ENCODE assay signal across 21 cellular contexts in the genomic region with DNA sequence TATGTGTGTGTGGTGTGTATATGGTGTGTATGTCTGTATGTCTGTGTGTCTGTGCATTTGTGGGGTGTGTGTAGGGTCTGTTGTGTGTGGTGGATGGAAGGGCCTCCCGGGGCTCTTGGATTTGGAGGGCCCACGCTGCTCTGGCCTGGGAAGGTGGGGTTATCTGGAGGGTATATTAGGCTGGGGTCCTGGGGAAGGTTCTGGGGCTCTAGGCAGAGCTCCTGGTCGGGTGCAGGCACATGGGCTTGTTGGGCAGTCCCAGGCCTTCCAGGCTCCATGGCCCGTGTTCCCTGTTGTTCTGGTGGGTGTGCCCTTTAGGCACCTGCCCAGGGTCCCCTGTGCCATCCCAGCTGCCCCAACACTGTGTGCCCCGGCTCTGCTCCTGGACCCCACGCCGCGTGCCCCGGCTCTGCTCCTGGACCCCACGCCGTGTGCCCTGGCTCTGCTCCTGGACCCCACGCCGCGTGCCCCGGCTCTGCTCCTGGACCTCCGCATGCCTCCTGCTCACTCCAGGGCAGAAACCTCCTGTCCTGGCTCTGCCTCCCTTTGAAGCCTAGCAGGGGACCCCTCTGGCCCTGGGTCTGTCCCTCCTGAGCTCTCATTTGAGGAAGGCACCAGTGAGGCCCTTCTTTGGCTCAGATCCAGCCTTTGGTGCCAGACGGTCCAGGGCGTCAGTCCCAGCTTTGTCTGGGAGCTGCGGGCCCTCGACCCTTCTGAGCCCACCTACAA. TPM values are rescaled to one million over a fixed set of nuclear protein-coding genes. Genes with fewer than 3 reads are reported as not detected.
DNase-seq lines count a peak whose midpoint lies in the region; ATAC-seq, FAIRE-seq and TF ChIP-seq lines count a peak whose summit lies in the region.
"Had no signal": no experiment of that assay in that cellular context is flagged by ENCODE, and none has a peak within 500 bp of the region (broad histone marks: within the 10 kb centered on the region; RNA-seq: fewer than 3 reads in every experiment).

No MANE protein-coding gene starts in this region.

- no peak overlapping the region for H3K4me2 ChIP-seq in HepG2 (ENCODE audit: low read depth, low read length)

- H3K36me3 ChIP-seq in right atrium auricular region, result no peaks in the 10 kb centered on the region
- no peaks in the 10 kb centered on the region for H3K36me3 ChIP-seq in HepG2 (replicated peaks in 1 of 2; ENCODE audit: control insufficient read depth in 1 of 2, insufficient read depth in 2 of 2, low read length in 2 of 2)
- H3K36me3 ChIP-seq in sigmoid colon, result no peaks in the 10 kb centered on the region
- no peaks in the 10 kb centered on the region for H3K36me3 ChIP-seq in colonic mucosa
- H3K36me3 ChIP-seq in aorta (ENCODE audit: control insufficient read depth in 1 of 2, insufficient read depth in 2 of 2, low read length in 1 of 2), result no peaks in the 10 kb centered on the region

- BruUV-seq in HepG2 (replicated peaks; lab: Mats Ljungman, UMichigan), result no TSS peak

- H2AFZ ChIP-seq in HepG2 (ENCODE audit: low read length), result no peak overlapping the region

- TF ChIP-seq EP300 in HepG2 (IDR thresholded peaks at IDR 0.05; ENCODE audit: low read depth in 2 of 2, low read length in 2 of 2), result no peak
- TF ChIP-seq EP300 in HepG2 (CRISPR knock-in tag; IDR thresholded peaks at IDR 0.05; ENCODE audit: borderline replicate concordance), result no peak
- TF ChIP-seq EP300 in sigmoid colon (IDR thresholded peaks at IDR 0.05), result no peak

- 83% methylated on average over 20 of the region's 20 CpGs for WGBS in right cardiac atrium
- WGBS in HepG2 (ENCODE audit: low lambda C conversion rate), result 48% methylated on average over 19 of the region's 20 CpGs
- 87 to 89% methylated on average over 20 of the region's 20 CpGs for WGBS in sigmoid colon, 2 donors
- WGBS in aorta, 2 donors, result 75 to 83% methylated on average over 20 of the region's 20 CpGs

- no peak overlapping the region for H3K4me3 ChIP-seq in right cardiac atrium (ENCODE audit: low read length)
- no peak overlapping the region for H3K4me3 ChIP-seq in right atrium auricular region
- H3K4me3 ChIP-seq in HepG2 (replicated peaks in 1 of 3; ENCODE audit: insufficient read depth in 1 of 3, low read depth in 2 of 3, low read length in 3 of 3), result no peak overlapping the region
- no peak overlapping the region for H3K4me3 ChIP-seq in sigmoid colon
- no peak overlapping the region for H3K4me3 ChIP-seq in colonic mucosa
- H3K4me3 ChIP-seq in aorta (ENCODE audit: low read length in 2 of 2), result no peak overlapping the region
- H3K4me3 ChIP-seq: SK-N-MC had no signal

- H4K20me1 ChIP-seq in HepG2 (ENCODE audit: insufficient read depth, low read length), result no peaks in the 10 kb centered on the region

- TF ChIP-seq CTCF in right atrium auricular region (IDR thresholded peaks at IDR 0.05), result no peak
- no peak for TF ChIP-seq CTCF in brain (conservative IDR thresholded peaks at IDR 0.05)
- no peak for TF ChIP-seq CTCF in HepG2 (CRISPR knock-in tag; IDR thresholded peaks at IDR 0.05)
- TF ChIP-seq CTCF in sigmoid colon (IDR thresholded peaks at IDR 0.05), result no peak
- TF ChIP-seq CTCF in colonic mucosa (IDR thresholded peaks at IDR 0.05), result no peak

- peaks cover 6% of the 10 kb centered on the region for H3K27me3 Mint-ChIP-seq in brain

- CTCF ChIA-PET in HepG2 (lab: Yijun Ruan, JAX; ENCODE audit: low intra/inter-chr PET ratio, low total read pairs), result no interaction called here

- peaks cover 70% of the 10 kb centered on the region for H3K4me1 Mint-ChIP-seq in brain
- H3K4me1 Mint-ChIP-seq: CD4-positive, CD25-positive, alpha-beta regulatory T cell had no signal

- no peak overlapping the region for H3K27ac ChIP-seq in right cardiac atrium (ENCODE audit: low read length)
- H3K27ac ChIP-seq in right atrium auricular region, result no peak overlapping the region
- H3K27ac ChIP-seq in HepG2 (ENCODE audit: extremely low read length, insufficient read depth, low read length), result no peak overlapping the region
- no peak overlapping the region for H3K27ac ChIP-seq in sigmoid colon
- no peak overlapping the region for H3K27ac ChIP-seq in colonic mucosa
- no peak overlapping the region for H3K27ac ChIP-seq in aorta (ENCODE audit: low read depth in 1 of 2, low read length in 2 of 2)
- H3K27ac ChIP-seq: SK-N-MC had no signal

- FAIRE-seq in HepG2 (lab: Jason Lieb, UNC), result no peak

- peaks cover 0 to 8% (median 0%) of the 10 kb centered on the region in 5 experiments for H3K9me3 Mint-ChIP-seq in brain
- H3K9me3 Mint-ChIP-seq: H9 had no signal

- H3K4me1 ChIP-seq in right cardiac atrium (ENCODE audit: control insufficient read depth, insufficient read depth, low read length), result no peaks in the 10 kb centered on the region
- no peaks in the 10 kb centered on the region for H3K4me1 ChIP-seq in right atrium auricular region
- H3K4me1 ChIP-seq in HepG2 (ENCODE audit: insufficient read depth, low read length), result peaks cover 33% of the 10 kb centered on the region; the same call in 1 of the 2 replicates
- no peaks in the 10 kb centered on the region for H3K4me1 ChIP-seq in sigmoid colon
- no peaks in the 10 kb centered on the region for H3K4me1 ChIP-seq in colonic mucosa
- H3K4me1 ChIP-seq in aorta (ENCODE audit: control insufficient read depth in 1 of 2, insufficient read depth in 2 of 2, low read length in 2 of 2), result no peaks in the 10 kb centered on the region

- intact Hi-C loops in right cardiac atrium (cut with DNase I) (no loop called here), HepG2 (cut with micrococcal nuclease; ENCODE audit: unreplicated experiment) (no loop called here), sigmoid colon (cut with DNase I) (no loop called here), colonic mucosa (cut with DNase I) (no loop called here), aorta (cut with DNase I) (no loop called here)

- H3K27ac Mint-ChIP-seq in brain, result peak overlapping the region; percentile 36 to 93 (median 58)

- H3K4me3 Mint-ChIP-seq in brain, result peak overlapping the region in 1 of 5 experiments; percentile 57
- H3K4me3 Mint-ChIP-seq: CD4-positive, CD25-positive, alpha-beta regulatory T cell had no signal

- no peaks in the 10 kb centered on the region for H3K36me3 Mint-ChIP-seq in brain
- H3K36me3 Mint-ChIP-seq: CD4-positive, CD25-positive, alpha-beta regulatory T cell had no signal

- no peak for TF ChIP-seq POLR2A in HepG2 (IDR thresholded peaks at IDR 0.05; ENCODE audit: insufficient read depth in 1 of 2, low read depth in 2 of 2, low read length in 2 of 2)
- TF ChIP-seq POLR2A in sigmoid colon (IDR thresholded peaks at IDR 0.05), result no peak

- ATAC-seq in right cardiac atrium, result no peak
- ATAC-seq in HepG2, result no peak
- ATAC-seq in aorta (ENCODE audit: low FRiP score), result no peak

- no peak for TF ChIP-seq RAD21 in HepG2 (CRISPR knock-in tag; IDR thresholded peaks at IDR 0.05)

- H3K27me3 ChIP-seq in right cardiac atrium (ENCODE audit: control insufficient read depth, insufficient read depth) (no peaks in the 10 kb centered on the region), right atrium auricular region (no peaks in the 10 kb centered on the region), HepG2 (ENCODE audit: control insufficient read depth in 1 of 2, insufficient read depth in 2 of 2, low read length in 2 of 2) (peaks cover 17 to 41% of the 10 kb centered on the region in 2 experiments), sigmoid colon (peaks cover 2 to 42% (median 25%) of the 10 kb centered on the region in 3 donors), colonic mucosa (no peaks in the 10 kb centered on the region), aorta (ENCODE audit: control insufficient read depth in 1 of 2, insufficient read depth in 2 of 2, low read length in 1 of 2) (no peaks in the 10 kb centered on the region)

- no peaks in the 10 kb centered on the region for H3K9me3 ChIP-seq in right cardiac atrium (ENCODE audit: control insufficient read depth, low read length)
- H3K9me3 ChIP-seq in right atrium auricular region, result no peaks in the 10 kb centered on the region
- H3K9me3 ChIP-seq in HepG2 (ENCODE audit: low read length), result no peaks in the 10 kb centered on the region
- no peaks in the 10 kb centered on the region for H3K9me3 ChIP-seq in sigmoid colon
- no peaks in the 10 kb centered on the region for H3K9me3 ChIP-seq in colonic mucosa
- no peaks in the 10 kb centered on the region for H3K9me3 ChIP-seq in aorta (ENCODE audit: control insufficient read depth, low read length)

- DNase-seq in right cardiac atrium, result peak in 2 of 3 donors; percentile 20 to 43
- no peak for DNase-seq in right atrium auricular region (ENCODE audit: low spot score)
- DNase-seq in HepG2 (ENCODE audit: low spot score), result no peak
- DNase-seq in sigmoid colon, result peak; percentile 39
- DNase-seq in colonic mucosa, result no peak
- no peak for DNase-seq in iPS-NIHi11 (ENCODE audit: low spot score)
- DNase-seq in aorta, result no peak
- DNase-seq: CD4-positive, CD25-positive, alpha-beta regulatory T cell; DMS79 treated with DMSO at 0.1 percent for 48 hours; H9; NCI-H1105; NCI-H2029 treated with DMSO at 0.1 percent for 48 hours; NCI-H2171 treated with DMSO at 0.1 percent for 48 hours; NCI-H524 treated with DMSO at 0.1 percent for 48 hours; NCI-H82; OCI-M1; SHP77 treated with DMSO at 0.1 percent for 48 hours had no signal

- POLR2A ChIA-PET in HepG2 (lab: Yijun Ruan, JAX), result no interaction called here

- no peaks in the 10 kb centered on the region for H3K79me2 ChIP-seq in HepG2 (ENCODE audit: insufficient read depth, low read length)

- H3K9ac ChIP-seq in HepG2 (ENCODE audit: insufficient read depth, low read depth, low read length) (no peak overlapping the region), colonic mucosa (ENCODE audit: low read depth in 2 of 2, low read length in 2 of 2) (no peak overlapping the region)

- in situ Hi-C loops in HepG2 (cut with HindIII; ENCODE audit: extremely low pct_ligation_motif_present, low pct_unique_long_range_greater_than_20kb), result no loop called here

RNA-seq across cellular contexts. Expression of gene MYT1, which starts 10.2 kb away (rescaled TPM):
- 1 to 10 TPM in 3 of 4 donors, under 1 TPM in 1; 0.31 to 1.5 (median 1.3) TPM for total RNA-seq in right cardiac atrium
- polyA plus RNA-seq in right cardiac atrium, result 0.57 TPM
- under 1 TPM in 1 of 2 donors, not detected in 1; 0.15 TPM for total RNA-seq in right atrium auricular region
- 46.0 TPM for polyA plus RNA-seq in brain (ENCODE audit: insufficient read depth, low read depth, low replicate concordance)
- total RNA-seq in HepG2 (2016; rRNA removed; fragmentation: Illumina TruSeq; extraction: Trizol), result 0.42 and 0.58 TPM in 2 replicates
- total RNA-seq in HepG2 (2016; cell fraction: cytosol; rRNA removed; fragmentation: Illumina TruSeq; extraction: Trizol; ENCODE audit: low read depth), result 0.10 TPM in 1 of 2 replicates, not detected in the other
- total RNA-seq in HepG2 (2016; cell fraction: insoluble cytoplasmic fraction; rRNA removed; fragmentation: Illumina TruSeq; extraction: Trizol), result 0.12 and 0.30 TPM in 2 replicates
- total RNA-seq in HepG2 (2016; cell fraction: membrane; rRNA removed; fragmentation: Illumina TruSeq; extraction: Trizol), result 0.07 and 0.34 TPM in 2 replicates
- 0.88 and 1.2 TPM in 2 replicates for total RNA-seq in HepG2 (2016; cell fraction: nucleus; rRNA removed; fragmentation: Illumina TruSeq; extraction: Trizol)
- 2.5 and 3.2 TPM in 2 replicates for polyA plus RNA-seq in HepG2 (2011; rRNA removed)
- polyA plus RNA-seq in HepG2 (2011; cell fraction: cytosol; rRNA removed), result 1.5 TPM in 2 replicates
- polyA plus RNA-seq in HepG2 (2011; cell fraction: nucleus; rRNA removed), result 3.2 and 3.4 TPM in 2 replicates
- 1.0 and 1.6 TPM in 2 replicates for polyA plus RNA-seq in HepG2 (2012)
- polyA plus RNA-seq in HepG2 (2016; cell fraction: cytosol; fragmentation: Illumina TruSeq; extraction: Trizol; ENCODE audit: low read depth), result 0.15 TPM in 1 of 2 replicates, not detected in the other
- polyA plus RNA-seq in HepG2 (2016; cell fraction: insoluble cytoplasmic fraction; fragmentation: Illumina TruSeq; extraction: Trizol; ENCODE audit: low read depth), result 0.27 and 0.67 TPM in 2 replicates
- 0.15 and 0.27 TPM in 2 replicates for polyA plus RNA-seq in HepG2 (2016; cell fraction: membrane; fragmentation: Illumina TruSeq; extraction: Trizol; ENCODE audit: low read depth)
- polyA plus RNA-seq in HepG2 (2016; cell fraction: nucleus; fragmentation: Illumina TruSeq; extraction: Trizol; ENCODE audit: insufficient read depth, low read depth), result 1.2 and 2.9 TPM in 2 replicates
- 1.4 TPM in 1 of 2 replicates, not detected in the other for polyA minus RNA-seq in HepG2 (2011; rRNA and poly(A)+ RNA removed; ENCODE audit: low replicate concordance)
- polyA minus RNA-seq in HepG2 (2011; cell fraction: cytosol; rRNA and poly(A)+ RNA removed), result 0.20 and 0.70 TPM in 2 replicates
- polyA minus RNA-seq in HepG2 (2011; cell fraction: nucleus; rRNA and poly(A)+ RNA removed), result 1.8 and 3.6 TPM in 2 replicates
- total RNA-seq in sigmoid colon, result 1 to 10 TPM in 1 of 4 donors, under 1 TPM in 3; under 0.01 to 1.1 (median 0.22) TPM
- under 1 TPM in 1 of 3 donors, not detected in 2; 0.31 TPM for polyA plus RNA-seq in sigmoid colon
- under 1 TPM; 0.19 to 0.22 TPM for total RNA-seq in colonic mucosa
- not detected for total RNA-seq in aorta
- not detected for polyA plus RNA-seq in aorta
- total RNA-seq: CD4-positive, CD25-positive, alpha-beta regulatory T cell; HT1080 had no signal
- polyA plus RNA-seq: BJ had no signal

RNA-seq across cellular contexts. Expression of gene NPBWR2, which starts 46.7 kb away (rescaled TPM):
- total RNA-seq in right cardiac atrium (not detected), right atrium auricular region (not detected), HepG2 (2016; rRNA removed; fragmentation: Illumina TruSeq; extraction: Trizol) (not detected in 2 replicates), sigmoid colon (not detected), colonic mucosa (not detected), aorta (not detected)
- polyA plus RNA-seq in right cardiac atrium (not detected), brain (ENCODE audit: insufficient read depth, low read depth, low replicate concordance) (not detected), HepG2 (2011; rRNA removed) (not detected in 2 replicates), sigmoid colon (not detected), aorta (not detected)
- not detected in 2 replicates for total RNA-seq in HepG2 (2016; cell fraction: cytosol; rRNA removed; fragmentation: Illumina TruSeq; extraction: Trizol; ENCODE audit: low read depth)
- not detected in 2 replicates for total RNA-seq in HepG2 (2016; cell fraction: insoluble cytoplasmic fraction; rRNA removed; fragmentation: Illumina TruSeq; extraction: Trizol)
- not detected in 2 replicates for total RNA-seq in HepG2 (2016; cell fraction: membrane; rRNA removed; fragmentation: Illumina TruSeq; extraction: Trizol)
- not detected in 2 replicates for total RNA-seq in HepG2 (2016; cell fraction: nucleus; rRNA removed; fragmentation: Illumina TruSeq; extraction: Trizol)
- not detected in 2 replicates for polyA plus RNA-seq in HepG2 (2011; cell fraction: cytosol; rRNA removed)
- polyA plus RNA-seq in HepG2 (2011; cell fraction: nucleus; rRNA removed), result not detected in 2 replicates
- not detected in 2 replicates for polyA plus RNA-seq in HepG2 (2012)
- not detected in 2 replicates for polyA plus RNA-seq in HepG2 (2016; cell fraction: cytosol; fragmentation: Illumina TruSeq; extraction: Trizol; ENCODE audit: low read depth)
- not detected in 2 replicates for polyA plus RNA-seq in HepG2 (2016; cell fraction: insoluble cytoplasmic fraction; fragmentation: Illumina TruSeq; extraction: Trizol; ENCODE audit: low read depth)
- not detected in 2 replicates for polyA plus RNA-seq in HepG2 (2016; cell fraction: membrane; fragmentation: Illumina TruSeq; extraction: Trizol; ENCODE audit: low read depth)
- polyA plus RNA-seq in HepG2 (2016; cell fraction: nucleus; fragmentation: Illumina TruSeq; extraction: Trizol; ENCODE audit: insufficient read depth, low read depth), result not detected in 2 replicates
- polyA minus RNA-seq in HepG2 (2011; rRNA and poly(A)+ RNA removed; ENCODE audit: low replicate concordance), result not detected in 2 replicates
- polyA minus RNA-seq in HepG2 (2011; cell fraction: cytosol; rRNA and poly(A)+ RNA removed), result not detected in 2 replicates
- polyA minus RNA-seq in HepG2 (2011; cell fraction: nucleus; rRNA and poly(A)+ RNA removed), result not detected in 2 replicates
- total RNA-seq: CD4-positive, CD25-positive, alpha-beta regulatory T cell; H9; HT1080 had no signal
- polyA plus RNA-seq: BJ; CD4-positive, CD25-positive, alpha-beta regulatory T cell had no signal

Comparison
In these comparisons a context has a peak if more than half of its experiments do, and no peak if none do; other contexts are left out.
1. DNase-seq: peak in right cardiac atrium (2 of 3) and sigmoid colon (single experiment); none in right atrium auricular region (single experiment), HepG2 (single experiment), colonic mucosa (single experiment), iPS-NIHi11 (single experiment) and aorta (0 of 2).